In the genomic region with DNA sequence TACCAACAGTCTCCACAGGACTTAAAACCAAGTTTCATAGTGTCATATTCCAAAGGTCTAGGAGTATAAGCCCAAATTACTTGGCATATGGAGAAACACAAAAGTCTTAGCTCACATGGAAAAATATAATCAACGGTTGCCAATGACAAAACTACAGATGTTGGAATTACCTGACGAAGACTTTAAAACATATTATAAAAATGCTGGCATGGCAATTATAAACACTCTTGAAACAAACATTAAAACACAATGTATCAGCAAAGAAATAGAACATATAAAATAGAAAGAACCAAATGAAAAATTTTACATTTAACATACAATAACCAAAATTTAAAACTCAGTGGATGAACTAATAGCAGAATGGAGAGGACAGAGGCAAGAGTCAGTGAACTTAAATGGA, we compare ENCODE assay signal across 9 cellular contexts.
"Had no signal": no experiment of that assay in that cellular context is flagged by ENCODE, and none has a peak within 500 bp of the region (broad histone marks: within the 10 kb centered on the region; RNA-seq: fewer than 3 reads in every experiment).

No MANE protein-coding gene starts in this region.

- H3K9me3 ChIP-seq: HAP-1 had no signal

- H3K36me3 ChIP-seq: HAP-1 had no signal

- H3K9ac ChIP-seq: GM23248 had no signal

- DNase-seq: GM23248, GOT3, H7, HFFc6, KG1 had no signal

- H3K27ac ChIP-seq: GM23248, HL-60 had no signal

- H3K4me3 Mint-ChIP-seq: HFFc6, IgD-negative memory B cell had no signal

- ATAC-seq: HCT116 had no signal

- H2AFZ ChIP-seq: GM23248 had no signal

- H3K4me1 ChIP-seq: HAP-1 had no signal

- H3K4me3 ChIP-seq: GM23248, HAP-1 had no signal

- H3K27ac Mint-ChIP-seq: HFFc6, IgD-negative memory B cell had no signal
